ENCODE assay signal across 17 cellular contexts in genomic region chr10:38054361-38054797, GRCh38. TPM values are rescaled to one million over a fixed set of nuclear protein-coding genes. Genes with fewer than 3 reads are reported as not detected.
A peak's percentile ranks its signal among the peaks of the same experiment; 100 is the strongest.
DNase-seq lines count a peak whose midpoint lies in the region; ATAC-seq, FAIRE-seq and TF ChIP-seq lines count a peak whose summit lies in the region.
"Had no signal": no experiment of that assay in that cellular context is flagged by ENCODE, and none has a peak within 500 bp of the region (broad histone marks: within the 10 kb centered on the region; RNA-seq: fewer than 3 reads in every experiment).

No MANE protein-coding gene starts in this region.

- H3K9ac ChIP-seq in adipocyte (ENCODE audit: low read length), result peak overlapping the region; percentile 68

- no peaks in the 10 kb centered on the region for H3K27me3 ChIP-seq in adipocyte (replicated peaks; ENCODE audit: control insufficient read depth, insufficient read depth, low read length)
- H3K27me3 ChIP-seq: vagina had no signal

- ATAC-seq in Right ventricle myocardium superior (ENCODE audit: poor library complexity) (peak; percentile 34), Right ventricle myocardium inferior (no peak), T-cell (replicated peaks in 1 of 4) (no peak)
- no peak for ATAC-seq in stimulated activated naive B cell treated with anti-CD40 and anti-IgM and Interleukin-4, amounts not matched to agents 10 μg/mL and 1 μg/mL and 100 μg/mL, for 72 hours (replicated peaks)

- intact Hi-C loops in Right ventricle myocardium superior (cut with DNase I) (no loop called here), Right ventricle myocardium inferior (cut with DNase I) (no loop called here)
- intact Hi-C loops in activated T-helper 2 cell treated with anti-CD3 and anti-CD28 coated beads, Interferon-gamma antibody, Interleukin-2, Interleukin-4, amounts not matched to agents 10 μg/mL and 5 μg/mL and 100 μg/mL, durations not matched to agents 14 hours and 24 hours and 36 hours (cut with micrococcal nuclease), result no loop called here

- no peak overlapping the region for H3K4me3 Mint-ChIP-seq in stimulated activated naive B cell treated with anti-CD40 and anti-IgM and Interleukin-4, amounts not matched to agents 10 μg/mL and 1 μg/mL and 100 μg/mL, for 72 hours
- no peak overlapping the region for H3K4me3 Mint-ChIP-seq in activated T-helper 2 cell treated with anti-CD3 and anti-CD28 coated beads, Interferon-gamma antibody, Interleukin-2, Interleukin-4, amounts not matched to agents 10 μg/mL and 5 μg/mL and 100 μg/mL, durations not matched to agents 14 hours and 24 hours and 36 hours (ENCODE audit: low read depth)
- no peak overlapping the region for H3K4me3 Mint-ChIP-seq in T-cell
- H3K4me3 Mint-ChIP-seq: memory B cell had no signal

- DNase-seq in Right ventricle myocardium superior (no peak), Right ventricle myocardium inferior (ENCODE audit: missing footprints) (no peak), adipocyte (ENCODE audit: low read depth) (peak; percentile 89), fibroblast of pulmonary artery (ENCODE audit: low read depth) (peak; percentile 92), T-cell (no peak), GM12891 (ENCODE audit: insufficient read length, low spot score) (no peak)
- DNase-seq in stimulated activated naive B cell treated with anti-CD40 and anti-IgM and Interleukin-4, amounts not matched to agents 10 μg/mL and 1 μg/mL and 100 μg/mL, for 72 hours, result no peak
- DNase-seq in activated T-helper 2 cell treated with anti-CD3 and anti-CD28 coated beads, Interferon-gamma antibody, Interleukin-2, Interleukin-4, amounts not matched to agents 10 μg/mL and 5 μg/mL and 100 μg/mL, durations not matched to agents 14 hours and 24 hours and 36 hours (ENCODE audit: low spot score), result no peak
- DNase-seq: ACHN; DMS79 treated with DMSO at 0.1 percent for 48 hours; effector CD8-positive, alpha-beta T cell; NCI-H1417; NCI-H524 treated with DMSO at 0.1 percent for 48 hours; stimulated activated CD4-positive, alpha-beta T cell treated with anti-CD3 and anti-CD28 coated beads, Interleukin-1b, Interleukin-23, amount 100 ng/mL, for 48 hours had no signal

- H3K4me3 ChIP-seq in adipocyte (ENCODE audit: low read length) (peak overlapping the region; percentile 71), fibroblast of pulmonary artery (replicated peaks; ENCODE audit: low read depth, low read length) (no peak overlapping the region)
- H3K4me3 ChIP-seq: vagina had no signal

- POLR2A ChIA-PET in T-cell (lab: Charles Lee), result no interaction called here

- peaks cover 38% of the 10 kb centered on the region for H3K36me3 ChIP-seq in adipocyte (ENCODE audit: control insufficient read depth, insufficient read depth, low read length, severe bottlenecking)

- peaks cover 30 to 44% of the 10 kb centered on the region in 2 donors for H3K9me3 Mint-ChIP-seq in stimulated activated naive B cell treated with anti-CD40 and anti-IgM and Interleukin-4, amounts not matched to agents 10 μg/mL and 1 μg/mL and 100 μg/mL, for 72 hours
- H3K9me3 Mint-ChIP-seq in activated T-helper 2 cell treated with anti-CD3 and anti-CD28 coated beads, Interferon-gamma antibody, Interleukin-2, Interleukin-4, amounts not matched to agents 10 μg/mL and 5 μg/mL and 100 μg/mL, durations not matched to agents 14 hours and 24 hours and 36 hours, result peaks cover 87% of the 10 kb centered on the region
- H3K9me3 Mint-ChIP-seq in T-cell, result peaks cover 17 to 79% (median 54%) of the 10 kb centered on the region in 3 donors

- CTCF ChIA-PET in T-cell (lab: Charles Lee), result no interaction called here

- H3K27me3 Mint-ChIP-seq in stimulated activated naive B cell treated with anti-CD40 and anti-IgM and Interleukin-4, amounts not matched to agents 10 μg/mL and 1 μg/mL and 100 μg/mL, for 72 hours, result no peaks in the 10 kb centered on the region
- H3K27me3 Mint-ChIP-seq in activated T-helper 2 cell treated with anti-CD3 and anti-CD28 coated beads, Interferon-gamma antibody, Interleukin-2, Interleukin-4, amounts not matched to agents 10 μg/mL and 5 μg/mL and 100 μg/mL, durations not matched to agents 14 hours and 24 hours and 36 hours (ENCODE audit: low read depth), result no peaks in the 10 kb centered on the region
- no peaks in the 10 kb centered on the region for H3K27me3 Mint-ChIP-seq in T-cell
- H3K27me3 Mint-ChIP-seq: memory B cell had no signal

- TF ChIP-seq CTCF in fibroblast of pulmonary artery (IDR thresholded peaks at IDR 0.05; ENCODE audit: low read length, missing control alignments), result no peak

- no peak for TF ChIP-seq POLR2A in GM12891 (IDR thresholded peaks at IDR 0.05; ENCODE audit: low read depth, low read length)

- H3K27ac Mint-ChIP-seq in stimulated activated naive B cell treated with anti-CD40 and anti-IgM and Interleukin-4, amounts not matched to agents 10 μg/mL and 1 μg/mL and 100 μg/mL, for 72 hours, result peak overlapping the region; percentile 25
- no peak overlapping the region for H3K27ac Mint-ChIP-seq in activated T-helper 2 cell treated with anti-CD3 and anti-CD28 coated beads, Interferon-gamma antibody, Interleukin-2, Interleukin-4, amounts not matched to agents 10 μg/mL and 5 μg/mL and 100 μg/mL, durations not matched to agents 14 hours and 24 hours and 36 hours
- no peak overlapping the region for H3K27ac Mint-ChIP-seq in T-cell
- H3K27ac Mint-ChIP-seq: memory B cell had no signal

- peaks cover 14% of the 10 kb centered on the region for H3K4me1 ChIP-seq in adipocyte (ENCODE audit: control insufficient read depth, insufficient read depth, low read length)
- H3K4me1 ChIP-seq: vagina had no signal

- no peak for FAIRE-seq in GM12891 (lab: Jason Lieb, UNC)
- FAIRE-seq: TTC549 had no signal

- H3K4me1 Mint-ChIP-seq in stimulated activated naive B cell treated with anti-CD40 and anti-IgM and Interleukin-4, amounts not matched to agents 10 μg/mL and 1 μg/mL and 100 μg/mL, for 72 hours, result peaks cover 0 to 2% of the 10 kb centered on the region in 2 donors
- H3K4me1 Mint-ChIP-seq in activated T-helper 2 cell treated with anti-CD3 and anti-CD28 coated beads, Interferon-gamma antibody, Interleukin-2, Interleukin-4, amounts not matched to agents 10 μg/mL and 5 μg/mL and 100 μg/mL, durations not matched to agents 14 hours and 24 hours and 36 hours (ENCODE audit: low read depth), result no peaks in the 10 kb centered on the region
- H3K4me1 Mint-ChIP-seq in T-cell, result no peaks in the 10 kb centered on the region

- H3K36me3 Mint-ChIP-seq in stimulated activated naive B cell treated with anti-CD40 and anti-IgM and Interleukin-4, amounts not matched to agents 10 μg/mL and 1 μg/mL and 100 μg/mL, for 72 hours, result peaks cover 74 to 84% of the 10 kb centered on the region in 2 donors
- peaks cover 92% of the 10 kb centered on the region for H3K36me3 Mint-ChIP-seq in activated T-helper 2 cell treated with anti-CD3 and anti-CD28 coated beads, Interferon-gamma antibody, Interleukin-2, Interleukin-4, amounts not matched to agents 10 μg/mL and 5 μg/mL and 100 μg/mL, durations not matched to agents 14 hours and 24 hours and 36 hours (ENCODE audit: low read depth)
- H3K36me3 Mint-ChIP-seq in T-cell, result peaks cover 90% of the 10 kb centered on the region

- peaks cover 42% of the 10 kb centered on the region for H3K9me3 ChIP-seq in adipocyte (ENCODE audit: control insufficient read depth, low read length)

TF ChIP-seq in GM12891, 5 proteins besides CTCF, POLR2A, EP300 and RAD21:
- no peak for TF ChIP-seq POLR2AphosphoS5 (IDR thresholded peaks at IDR 0.05; ENCODE audit: low read depth, low read length)
- no peak for TF ChIP-seq PAX5 (IDR thresholded peaks at IDR 0.05; ENCODE audit: insufficient read depth, low read length, severe bottlenecking)
- TF ChIP-seq TAF1 (IDR thresholded peaks at IDR 0.05; ENCODE audit: low read depth, low read length), result no peak
- no peak for TF ChIP-seq SPI1 (IDR thresholded peaks at IDR 0.05; ENCODE audit: low read depth, low read length)
- TF ChIP-seq POU2F2 (IDR thresholded peaks at IDR 0.05; ENCODE audit: low read depth, low read length), result no peak

RNA-seq across cellular contexts. Expression of gene ZNF37A, which starts 39.8 kb away (rescaled TPM):
- 10.0 TPM for total RNA-seq in Right ventricle myocardium superior
- total RNA-seq in Right ventricle myocardium inferior, result 7.3 TPM
- 29.7 and 31.9 TPM in 2 replicates for total RNA-seq in activated T-helper 2 cell treated with anti-CD3 and anti-CD28 coated beads, Interferon-gamma antibody, Interleukin-2, Interleukin-4, amounts not matched to agents 10 μg/mL and 5 μg/mL and 100 μg/mL, durations not matched to agents 14 hours and 24 hours and 36 hours
- 10 to 100 TPM; 15.9 to 23.8 (median 22.6) TPM for total RNA-seq in T-cell
- 8.3 TPM for polyA plus RNA-seq in GM12891 (2012; ENCODE audit: low read depth, missing spikeins)

RNA-seq across cellular contexts. Expression of gene ZNF33A, which starts 43.9 kb away (rescaled TPM):
- total RNA-seq in Right ventricle myocardium superior (19.1 TPM), Right ventricle myocardium inferior (21.2 TPM), T-cell (10 to 100 TPM; 39.5 to 59.6 (median 55.0) TPM)
- total RNA-seq in activated T-helper 2 cell treated with anti-CD3 and anti-CD28 coated beads, Interferon-gamma antibody, Interleukin-2, Interleukin-4, amounts not matched to agents 10 μg/mL and 5 μg/mL and 100 μg/mL, durations not matched to agents 14 hours and 24 hours and 36 hours, result 19.5 and 20.3 TPM in 2 replicates
- polyA plus RNA-seq in GM12891 (2012; ENCODE audit: low read depth, missing spikeins), result 5.4 TPM

Comparison
In these comparisons a context has a peak if more than half of its experiments do, and no peak if none do; other contexts are left out.
1. DNase-seq: peak in adipocyte (single experiment) and fibroblast of pulmonary artery (single experiment); none in Right ventricle myocardium superior (single experiment), Right ventricle myocardium inferior (single experiment), stimulated activated naive B cell treated with anti-CD40 and anti-IgM and Interleukin-4, amounts not matched to agents 10 μg/mL and 1 μg/mL and 100 μg/mL, for 72 hours (single experiment), activated T-helper 2 cell treated with anti-CD3 and anti-CD28 coated beads, Interferon-gamma antibody, Interleukin-2, Interleukin-4, amounts not matched to agents 10 μg/mL and 5 μg/mL and 100 μg/mL, durations not matched to agents 14 hours and 24 hours and 36 hours (single experiment), T-cell (0 of 34) and GM12891 (single experiment).